Comparison of ENCODE assay signal across 8 cellular contexts in the genomic region with DNA sequence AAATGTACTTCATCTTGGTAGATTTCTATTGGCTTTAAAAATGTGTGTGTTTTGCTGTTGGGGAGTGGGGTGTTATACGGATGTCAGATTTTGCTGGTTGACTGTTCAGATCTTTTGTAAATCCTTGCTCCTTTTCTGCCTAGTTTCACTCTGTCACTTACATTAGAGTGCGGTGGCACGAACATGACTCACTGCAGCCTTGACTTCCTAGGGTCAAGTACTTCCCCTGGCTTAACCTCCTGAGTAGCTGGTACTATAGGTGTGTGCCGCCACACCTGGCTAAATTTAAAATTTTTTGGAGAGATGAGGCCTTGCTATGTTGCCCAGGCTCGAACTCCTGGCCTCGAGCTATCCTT. TPM values are rescaled to one million over a fixed set of nuclear protein-coding genes. Genes with fewer than 3 reads are reported as not detected.
A peak's percentile ranks its signal among the peaks of the same experiment; 100 is the strongest.
DNase-seq lines count a peak whose midpoint lies in the region; ATAC-seq and TF ChIP-seq lines count a peak whose summit lies in the region.
"Not testable (repeated sequence)": the region's sequence is repeated elsewhere in the genome, so short reads cannot be mapped to it uniquely, and the experiment has no call there.
"Had no signal": no experiment of that assay in that cellular context is flagged by ENCODE, and none has a peak within 500 bp of the region (broad histone marks: within the 10 kb centered on the region; RNA-seq: fewer than 3 reads in every experiment).

No MANE protein-coding gene starts in this region.

- not testable (repeated sequence) for H3K9me3 Mint-ChIP-seq in activated T-cell treated with anti-CD3 and anti-CD28 coated beads, Interleukin-2, amount 50 U/mL, for 72 hours

- H3K4me1 ChIP-seq in PC-3 (ENCODE audit: insufficient read depth, low read length); colonic mucosa; muscle layer of colon (ENCODE audit: insufficient read depth, low read length); skeletal muscle satellite cell (ENCODE audit: control insufficient read depth, insufficient read depth, low read length): not testable (repeated sequence)
- peaks cover 18% of the 10 kb centered on the region for H3K4me1 ChIP-seq in left ventricle myocardium inferior

- peak overlapping the region; percentile 57 for H3K27ac Mint-ChIP-seq in activated T-cell treated with anti-CD3 and anti-CD28 coated beads, Interleukin-2, amount 50 U/mL, for 72 hours

- not testable (repeated sequence) for H3K27me3 Mint-ChIP-seq in activated T-cell treated with anti-CD3 and anti-CD28 coated beads, Interleukin-2, amount 50 U/mL, for 72 hours (ENCODE audit: low read depth)

- intact Hi-C loops in PC-3 (cut with micrococcal nuclease); colonic mucosa (cut with DNase I); left ventricle myocardium inferior (cut with micrococcal nuclease): not testable (repeated sequence)

- peaks cover 41% of the 10 kb centered on the region for H3K79me2 ChIP-seq in PC-3 (ENCODE audit: low read length)

- peak overlapping the region; percentile 73 for H3K4me2 ChIP-seq in PC-3 (ENCODE audit: low read length)
- H3K4me2 ChIP-seq in skeletal muscle satellite cell (ENCODE audit: low read length): peak overlapping the region; percentile 77

- not testable (repeated sequence) for H3K9me3 ChIP-seq in PC-3 (ENCODE audit: low read length); colonic mucosa; left ventricle myocardium inferior (replicated peaks); muscle layer of colon (ENCODE audit: low read length); skeletal muscle satellite cell (replicated peaks; ENCODE audit: low read length)

- not testable (repeated sequence) for H3K27ac ChIP-seq in PC-3 (ENCODE audit: low read length); muscle layer of colon (ENCODE audit: low read depth, low read length)
- H3K27ac ChIP-seq in colonic mucosa: peak overlapping the region; percentile 76
- peak overlapping the region; percentile 84 for H3K27ac ChIP-seq in left ventricle myocardium inferior (replicated peaks)

- POLR2A ChIA-PET in PC-3 (lab: Charles Lee; ENCODE audit: unreplicated experiment): not testable (repeated sequence)

- H3K4me1 Mint-ChIP-seq in activated T-cell treated with anti-CD3 and anti-CD28 coated beads, Interleukin-2, amount 50 U/mL, for 72 hours (ENCODE audit: low read depth): peaks cover 29% of the 10 kb centered on the region

- CTCF ChIA-PET in PC-3 (lab: Charles Lee): not testable (repeated sequence)

- peak overlapping the region; percentile 71 for H3K4me3 ChIP-seq in GM12865 (ENCODE audit: low read depth, low read length)
- H3K4me3 ChIP-seq in PC-3 (ENCODE audit: low read length): peak overlapping the region; percentile 73
- H3K4me3 ChIP-seq in colonic mucosa: peak overlapping the region; percentile 81
- H3K4me3 ChIP-seq in left ventricle myocardium inferior: peak overlapping the region; percentile 94
- H3K4me3 ChIP-seq in muscle layer of colon (ENCODE audit: low read depth in 1 of 2, low read length in 2 of 2): peak overlapping the region; percentile 56 to 71
- peak overlapping the region; percentile 93 for H3K4me3 ChIP-seq in skeletal muscle satellite cell (ENCODE audit: low read length)

- H3K9me2 ChIP-seq in PC-3 (replicated peaks; ENCODE audit: low read length): not testable (repeated sequence)

- H3K27me3 ChIP-seq in PC-3 (ENCODE audit: low read length); colonic mucosa; left ventricle myocardium inferior (ENCODE audit: low read depth); muscle layer of colon (ENCODE audit: control insufficient read depth in 1 of 2, insufficient read depth in 2 of 2, low read length in 2 of 2); skeletal muscle satellite cell (ENCODE audit: control insufficient read depth, insufficient read depth, low read length): not testable (repeated sequence)

- DNase-seq in GM12865 (ENCODE audit: low read depth); PC-3; colonic mucosa; left ventricle myocardium inferior: not testable (repeated sequence)
- DNase-seq in activated T-cell treated with anti-CD3 and anti-CD28 coated beads, Interleukin-2, amount 50 U/mL, for 72 hours: peak; percentile 15 to 35

- H3K4me3 Mint-ChIP-seq in activated T-cell treated with anti-CD3 and anti-CD28 coated beads, Interleukin-2, amount 50 U/mL, for 72 hours: peak overlapping the region; percentile 93 to 94

- ATAC-seq in PC-3; activated T-cell treated with anti-CD3 and anti-CD28 coated beads, Interleukin-2, amount 50 U/mL, for 72 hours (replicated peaks in 1 of 2): not testable (repeated sequence)

- not testable (repeated sequence) for TF ChIP-seq CTCF in GM12865 (IDR thresholded peaks at IDR 0.05; ENCODE audit: insufficient read depth, low read depth, low read length, missing control alignments); PC-3 (conservative IDR thresholded peaks at IDR 0.05; ENCODE audit: low read depth, low read length); colonic mucosa (IDR thresholded peaks at IDR 0.05); left ventricle myocardium inferior (IDR thresholded peaks at IDR 0.05; ENCODE audit: borderline replicate concordance)

- not testable (repeated sequence) for H3F3A ChIP-seq in PC-3 (ENCODE audit: low read length, unreplicated experiment)

- BruUV-seq in PC-3 (replicated peaks; lab: Mats Ljungman, UMichigan): not testable (repeated sequence)

- H2AFZ ChIP-seq in PC-3 (ENCODE audit: low read length): not testable (repeated sequence)

- not testable (repeated sequence) for H4K20me1 ChIP-seq in PC-3 (ENCODE audit: low read length)

- H3K36me3 Mint-ChIP-seq in activated T-cell treated with anti-CD3 and anti-CD28 coated beads, Interleukin-2, amount 50 U/mL, for 72 hours (ENCODE audit: insufficient read depth in 2 of 2): not testable (repeated sequence)

- H3K9ac ChIP-seq in PC-3 (ENCODE audit: low read length): peak overlapping the region; percentile 89
- H3K9ac ChIP-seq in colonic mucosa (ENCODE audit: low read depth in 2 of 2, low read length in 2 of 2); muscle layer of colon (ENCODE audit: low read length): not testable (repeated sequence)
- H3K9ac ChIP-seq in skeletal muscle satellite cell (ENCODE audit: low read depth, low read length): peak overlapping the region; percentile 91

- H3K36me3 ChIP-seq in PC-3 (ENCODE audit: low read depth, low read length); colonic mucosa; left ventricle myocardium inferior; muscle layer of colon (ENCODE audit: insufficient read depth, low read length); skeletal muscle satellite cell (ENCODE audit: insufficient read depth, low read length): not testable (repeated sequence)

RNA-seq across cellular contexts. Expression of gene VPREB1, which starts 54.0 kb away (rescaled TPM):
- not detected in 2 replicates for total RNA-seq in PC-3 (2014; rRNA removed)
- not detected for total RNA-seq in activated T-cell treated with anti-CD3 and anti-CD28 coated beads, Interleukin-2, amount 50 U/mL, for 72 hours
- total RNA-seq in colonic mucosa: not detected
- total RNA-seq in left ventricle myocardium inferior: not detected
- not detected in 2 replicates for total RNA-seq in skeletal muscle satellite cell (2012; rRNA removed)
- total RNA-seq: temporal lobe had no signal
